ENCODE assay signal across 1 cellular context in the genomic region with DNA sequence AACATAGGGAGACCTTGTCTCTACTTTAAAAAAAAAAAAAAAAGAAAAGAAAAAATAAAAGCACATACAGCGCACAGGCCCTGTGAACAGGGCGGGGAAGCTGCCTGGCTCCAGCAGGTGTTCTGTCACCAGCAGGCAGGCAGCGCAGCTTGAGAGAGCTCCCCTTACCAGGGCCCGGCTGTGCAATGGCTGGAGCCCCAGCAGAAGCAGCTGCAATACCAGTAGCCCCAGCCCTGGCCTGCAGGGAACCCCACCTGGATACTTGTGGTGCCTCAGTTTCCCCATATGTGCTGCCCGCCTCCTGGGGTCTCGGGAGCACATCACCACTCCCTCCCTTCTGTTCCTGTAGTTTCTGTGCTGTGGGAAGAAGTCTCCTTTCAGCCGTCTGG.
TF ChIP-seq lines count a peak whose summit lies in the region.

No MANE protein-coding gene starts in this region.

TF ChIP-seq in H1, 55 proteins besides CTCF, POLR2A, EP300 and RAD21:
- no peak for TF ChIP-seq CHD2 (IDR thresholded peaks at IDR 0.05; ENCODE audit: low read length)
- TF ChIP-seq CREB1 (IDR thresholded peaks at IDR 0.05) = no peak
- no peak for TF ChIP-seq BRCA1 (IDR thresholded peaks at IDR 0.05; ENCODE audit: low read depth, low read length)
- TF ChIP-seq POLR2AphosphoS5 (IDR thresholded peaks at IDR 0.05; ENCODE audit: low read depth, low read length) = no peak
- no peak for TF ChIP-seq PHF8 (conservative IDR thresholded peaks at IDR 0.05; ENCODE audit: low read depth, low read length)
- TF ChIP-seq CEBPB (IDR thresholded peaks at IDR 0.05; ENCODE audit: low read depth, low read length) = no peak
- TF ChIP-seq RNF2 (IDR thresholded peaks at IDR 0.05; ENCODE audit: borderline replicate concordance, low read depth, low read length, missing control alignments, poor library complexity, severe bottlenecking) = no peak
- TF ChIP-seq FOSL1 (IDR thresholded peaks at IDR 0.05; ENCODE audit: insufficient read depth, low read depth, low read length) = no peak
- no peak for TF ChIP-seq USF2 (IDR thresholded peaks at IDR 0.05; ENCODE audit: low read length)
- TF ChIP-seq ATF3 (IDR thresholded peaks at IDR 0.05; ENCODE audit: insufficient read depth, low read depth, low read length) = no peak
- TF ChIP-seq NRF1 (IDR thresholded peaks at IDR 0.05; ENCODE audit: low read depth, low read length) = no peak
